ENCODE assay signal across 13 cellular contexts in genomic region chr14:104871145-104871655, GRCh38. TPM values are rescaled to one million over a fixed set of nuclear protein-coding genes. Genes with fewer than 3 reads are reported as not detected.
"Had no signal": no experiment of that assay in that cellular context is flagged by ENCODE, and none has a peak within 500 bp of the region (broad histone marks: within the 10 kb centered on the region; RNA-seq: fewer than 3 reads in every experiment).

No MANE protein-coding gene starts in this region.

- H3K27me3 ChIP-seq: ascending aorta, right atrium auricular region, testis had no signal

- H3K27ac ChIP-seq: ascending aorta, coronary artery, prostate gland, right atrium auricular region, testis had no signal

- H3K4me2 ChIP-seq: smooth muscle cell had no signal

- FAIRE-seq: endometrium had no signal

- DNase-seq: foreskin melanocyte, islet precursor cell, occipital lobe had no signal

- ATAC-seq: stimulated activated memory B cell treated with anti-CD40 and anti-IgM and Interleukin-4, amounts not matched to agents 10 μg/mL and 1 μg/mL and 100 μg/mL, for 72 hours had no signal

- H3K9me3 ChIP-seq: ascending aorta, prostate gland, right atrium auricular region, testis had no signal

- H3K36me3 ChIP-seq: prostate gland, right atrium auricular region had no signal

- H3K4me3 ChIP-seq: ascending aorta, coronary artery, prostate gland, right atrium auricular region, smooth muscle cell, testis had no signal

RNA-seq across cellular contexts. Expression of gene PLD4, which starts 53.5 kb away (rescaled TPM):
- total RNA-seq: activated CD8-positive, alpha-beta T cell treated with anti-CD3 and anti-CD28 coated beads, Interleukin-2, amount 10 ng/mL, durations not matched to agents 7 days and 5 days; ascending aorta; lung microvascular endothelial cell had no signal
